In the genomic region with DNA sequence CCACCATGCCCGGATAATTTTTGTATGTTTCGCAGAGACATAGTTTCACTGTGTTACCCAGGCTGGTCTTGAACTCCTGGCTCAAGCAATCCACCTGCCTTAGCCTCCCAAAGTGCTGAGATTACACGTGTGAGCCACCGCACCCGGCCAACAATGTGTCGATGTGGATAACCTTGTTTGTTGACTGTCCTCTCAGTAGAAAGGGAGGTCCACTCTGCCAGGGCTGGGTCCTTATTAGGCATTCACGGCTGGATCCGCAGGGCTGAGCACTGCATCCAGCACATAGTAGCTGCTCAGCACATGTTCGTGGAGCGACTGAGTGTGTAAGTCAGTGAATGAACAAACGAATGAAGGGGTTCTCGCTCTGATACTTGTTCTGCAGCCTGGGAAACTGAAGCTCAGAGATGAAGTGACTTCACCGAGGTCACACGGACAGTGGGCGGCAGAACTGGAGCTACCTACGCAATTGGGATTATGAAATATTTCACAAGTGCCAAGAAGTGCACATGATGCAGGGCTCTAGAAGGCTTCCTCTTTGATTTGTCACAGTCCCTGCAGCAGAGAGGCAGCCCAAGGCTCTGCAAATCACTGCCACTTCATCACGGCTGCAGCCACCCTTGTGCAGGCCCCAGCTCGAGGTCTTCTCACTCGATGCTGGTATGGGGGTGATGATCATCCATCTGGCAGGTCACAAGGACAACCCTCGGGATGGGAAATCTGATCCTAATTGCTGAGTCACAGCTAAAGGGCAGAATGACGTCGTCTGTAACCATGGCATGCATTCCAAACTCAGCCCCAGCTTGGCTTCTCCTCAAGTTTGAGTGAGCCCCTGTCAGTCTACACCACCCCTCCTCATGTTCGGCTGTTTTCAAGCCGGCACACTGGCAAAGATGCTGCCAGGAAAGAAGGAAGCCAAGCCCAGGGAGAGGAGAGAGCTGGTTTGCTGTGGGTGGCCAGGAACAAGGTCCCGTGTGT, we compare ENCODE assay signal across 1 cellular context.
TF ChIP-seq lines count a peak whose summit lies in the region.

No MANE protein-coding gene starts in this region.

TF ChIP-seq in A549, 52 proteins besides CTCF, POLR2A, EP300 and RAD21 (continued from another document):
- TF ChIP-seq, protein P1, sequence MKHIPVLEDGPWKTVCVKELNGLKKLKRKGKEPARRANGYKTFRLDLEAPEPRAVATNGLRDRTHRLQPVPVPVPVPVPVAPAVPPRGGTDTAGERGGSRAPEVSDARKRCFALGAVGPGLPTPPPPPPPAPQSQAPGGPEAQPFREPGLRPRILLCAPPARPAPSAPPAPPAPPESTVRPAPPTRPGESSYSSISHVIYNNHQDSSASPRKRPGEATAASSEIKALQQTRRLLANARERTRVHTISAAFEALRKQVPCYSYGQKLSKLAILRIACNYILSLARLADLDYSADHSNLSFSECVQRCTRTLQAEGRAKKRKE (CRISPR knock-in tag; IDR thresholded peaks at IDR 0.05; ENCODE audit: low read depth): peak; percentile 64; the same call in 1 of the 2 replicates
- TF ChIP-seq, protein P2, sequence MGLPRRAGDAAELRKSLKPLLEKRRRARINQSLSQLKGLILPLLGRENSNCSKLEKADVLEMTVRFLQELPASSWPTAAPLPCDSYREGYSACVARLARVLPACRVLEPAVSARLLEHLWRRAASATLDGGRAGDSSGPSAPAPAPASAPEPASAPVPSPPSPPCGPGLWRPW (IDR thresholded peaks at IDR 0.05): peak; percentile 85
- peak; percentile 40; the same call in 1 of the 2 replicates for TF ChIP-seq NPAS2 (CRISPR knock-in tag; IDR thresholded peaks at IDR 0.05; ENCODE audit: borderline replicate concordance)
- TF ChIP-seq CEBPB (IDR thresholded peaks at IDR 0.05): peak; percentile 97 to 99
- TF ChIP-seq EHF (CRISPR knock-in tag; IDR thresholded peaks at IDR 0.05): 0 out of 2 replicates have a peak, but pooled peaks have one; percentile 24
- peak; percentile 47; the same call in 1 of the 2 replicates for TF ChIP-seq HOXB5 (CRISPR knock-in tag; IDR thresholded peaks at IDR 0.05)
- 0 out of 2 replicates have a peak, but pooled peaks have one; percentile 37 for TF ChIP-seq ZSCAN20 (CRISPR knock-in tag; IDR thresholded peaks at IDR 0.05)
- peak; percentile 89 for TF ChIP-seq GATA3 (IDR thresholded peaks at IDR 0.05; ENCODE audit: borderline replicate concordance)
- peak; percentile 81 for TF ChIP-seq HOXA7 (CRISPR knock-in tag; IDR thresholded peaks at IDR 0.05)
- TF ChIP-seq REST (IDR thresholded peaks at IDR 0.05): no peak
- no peak for TF ChIP-seq PHF8 (IDR thresholded peaks at IDR 0.05; ENCODE audit: borderline replicate concordance, low read depth)
- peak; percentile 99 for TF ChIP-seq NFE2L2 (conservative IDR thresholded peaks at IDR 0.05; ENCODE audit: low read length)
- TF ChIP-seq KDM1A (IDR thresholded peaks at IDR 0.05; ENCODE audit: low read depth): peak; percentile 71; the same call in 1 of the 2 replicates
- peak; percentile 53 for TF ChIP-seq PBX3 (IDR thresholded peaks at IDR 0.05)
- peak; percentile 91 for TF ChIP-seq JUNB (IDR thresholded peaks at IDR 0.05)
- TF ChIP-seq, protein P3, sequence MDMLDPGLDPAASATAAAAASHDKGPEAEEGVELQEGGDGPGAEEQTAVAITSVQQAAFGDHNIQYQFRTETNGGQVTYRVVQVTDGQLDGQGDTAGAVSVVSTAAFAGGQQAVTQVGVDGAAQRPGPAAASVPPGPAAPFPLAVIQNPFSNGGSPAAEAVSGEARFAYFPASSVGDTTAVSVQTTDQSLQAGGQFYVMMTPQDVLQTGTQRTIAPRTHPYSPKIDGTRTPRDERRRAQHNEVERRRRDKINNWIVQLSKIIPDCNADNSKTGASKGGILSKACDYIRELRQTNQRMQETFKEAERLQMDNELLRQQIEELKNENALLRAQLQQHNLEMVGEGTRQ (IDR thresholded peaks at IDR 0.05): peak; percentile 81
- TF ChIP-seq CHD4 (IDR thresholded peaks at IDR 0.05; ENCODE audit: borderline replicate concordance): peak; percentile 85; the same call in 1 of the 2 replicates
- TF ChIP-seq CBX2 (IDR thresholded peaks at IDR 0.05; ENCODE audit: borderline replicate concordance, low read depth): no peak
- TF ChIP-seq MAZ (IDR thresholded peaks at IDR 0.05; ENCODE audit: borderline replicate concordance, low read depth, low read length): no peak
- TF ChIP-seq FOXS1 (CRISPR knock-in tag; IDR thresholded peaks at IDR 0.05): peak; percentile 32; the same call in 1 of the 2 replicates
- 0 out of 2 replicates have a peak, but pooled peaks have one; percentile 65 for TF ChIP-seq HEYL (CRISPR knock-in tag; IDR thresholded peaks at IDR 0.05)
- peak; percentile 25 for TF ChIP-seq ZFP36 (IDR thresholded peaks at IDR 0.05; ENCODE audit: borderline replicate concordance, partially characterized antibody)
- TF ChIP-seq RFX5 (IDR thresholded peaks at IDR 0.05): peak; percentile 96
- peak; percentile 93 for TF ChIP-seq HOXB13 (CRISPR knock-in tag; IDR thresholded peaks at IDR 0.05; ENCODE audit: low read depth)
- TF ChIP-seq HDAC2 (IDR thresholded peaks at IDR 0.05): no peak
- peak; percentile 98 for TF ChIP-seq JUN (IDR thresholded peaks at IDR 0.05)
- no peak for TF ChIP-seq ESRRA (IDR thresholded peaks at IDR 0.05; ENCODE audit: borderline replicate concordance, low read length)
- no peak for TF ChIP-seq CBX8 (IDR thresholded peaks at IDR 0.05)
- peak; percentile 84 for TF ChIP-seq RARB (CRISPR knock-in tag; IDR thresholded peaks at IDR 0.05)
